25 cellular contexts compared by ENCODE assay signal in genomic region chr15:47340576-47340920, GRCh38.
"Had no signal": no experiment of that assay in that cellular context is flagged by ENCODE, and none has a peak within 500 bp of the region (broad histone marks: within the 10 kb centered on the region; RNA-seq: fewer than 3 reads in every experiment).

No MANE protein-coding gene starts in this region.

- H3K27ac ChIP-seq: ascending aorta, brain microvascular endothelial cell, foreskin keratinocyte, gastrocnemius medialis had no signal

- H3K36me3 ChIP-seq: ascending aorta, brain microvascular endothelial cell, esophagus muscularis mucosa, gastrocnemius medialis had no signal

- DNase-seq: activated CD4-positive, alpha-beta memory T cell treated with anti-CD3 and anti-CD28 coated beads, Interleukin-2, amount 10 ng/mL, durations not matched to agents 7 days and 5 days; activated CD4-positive, alpha-beta T cell treated with anti-CD3 and anti-CD28 coated beads for 36 hours; activated CD4-positive, alpha-beta T cell treated with anti-CD3 and anti-CD28 coated beads, Interleukin-2, amount 10 ng/mL, durations not matched to agents 24 days and 14 days; activated CD4-positive, CD25-positive, alpha-beta regulatory T cell; activated CD4-positive, CD25-positive, alpha-beta regulatory T cell treated with anti-CD3 and anti-CD28 coated beads, Interleukin-2, amount 50 U/mL, for 72 hours; activated CD8-positive, alpha-beta memory T cell treated with anti-CD3 and anti-CD28 coated beads, Interleukin-2, amount 50 U/mL, for 48 hours; activated gamma-delta T cell; activated naive CD4-positive, alpha-beta T cell; activated naive CD4-positive, alpha-beta T cell treated with anti-CD3 and anti-CD28 coated beads, Interleukin-2, amount 10 ng/mL, durations not matched to agents 7 days and 5 days; activated naive CD8-positive, alpha-beta T cell treated with anti-CD3 and anti-CD28 coated beads, Interleukin-2, amount 10 ng/mL, durations not matched to agents 7 days and 5 days; activated T-cell treated with anti-CD3 and anti-CD28 coated beads for 4 hours; activated T-cell treated with anti-CD3 and anti-CD28 coated beads, Interleukin-2, amount 50 U/mL, for 24 hours; activated T-cell treated with anti-CD3 and anti-CD28 coated beads, Interleukin-2, amount 50 U/mL, for 72 hours; brain microvascular endothelial cell; cortex of kidney; dermis blood vessel endothelial cell; effector CD4-positive, alpha-beta T cell; effector memory CD8-positive, alpha-beta T cell; erythroblast; foreskin keratinocyte; gastrocnemius medialis; T-helper 2 cell had no signal

- ATAC-seq: activated CD4-positive, alpha-beta T cell treated with anti-CD3 and anti-CD28 coated beads for 36 hours; activated naive CD4-positive, alpha-beta T cell treated with anti-CD3 and anti-CD28 coated beads, Interleukin-2, amount 50 U/mL, for 72 hours; activated T-cell treated with anti-CD3 and anti-CD28 coated beads, Interleukin-2, amount 50 U/mL, for 72 hours; effector memory CD8-positive, alpha-beta T cell; foreskin keratinocyte; gastrocnemius medialis had no signal

- H3K27me3 ChIP-seq: ascending aorta, brain microvascular endothelial cell, esophagus muscularis mucosa, foreskin keratinocyte, gastrocnemius medialis had no signal

- H3K9me3 ChIP-seq: ascending aorta, esophagus muscularis mucosa, gastrocnemius medialis had no signal

- H3K4me1 ChIP-seq: ascending aorta, foreskin keratinocyte, gastrocnemius medialis had no signal

- H3K4me3 ChIP-seq: ascending aorta, esophagus muscularis mucosa, gastrocnemius medialis had no signal
